Comparison of ENCODE assay signal across 8 cellular contexts in the genomic region with DNA sequence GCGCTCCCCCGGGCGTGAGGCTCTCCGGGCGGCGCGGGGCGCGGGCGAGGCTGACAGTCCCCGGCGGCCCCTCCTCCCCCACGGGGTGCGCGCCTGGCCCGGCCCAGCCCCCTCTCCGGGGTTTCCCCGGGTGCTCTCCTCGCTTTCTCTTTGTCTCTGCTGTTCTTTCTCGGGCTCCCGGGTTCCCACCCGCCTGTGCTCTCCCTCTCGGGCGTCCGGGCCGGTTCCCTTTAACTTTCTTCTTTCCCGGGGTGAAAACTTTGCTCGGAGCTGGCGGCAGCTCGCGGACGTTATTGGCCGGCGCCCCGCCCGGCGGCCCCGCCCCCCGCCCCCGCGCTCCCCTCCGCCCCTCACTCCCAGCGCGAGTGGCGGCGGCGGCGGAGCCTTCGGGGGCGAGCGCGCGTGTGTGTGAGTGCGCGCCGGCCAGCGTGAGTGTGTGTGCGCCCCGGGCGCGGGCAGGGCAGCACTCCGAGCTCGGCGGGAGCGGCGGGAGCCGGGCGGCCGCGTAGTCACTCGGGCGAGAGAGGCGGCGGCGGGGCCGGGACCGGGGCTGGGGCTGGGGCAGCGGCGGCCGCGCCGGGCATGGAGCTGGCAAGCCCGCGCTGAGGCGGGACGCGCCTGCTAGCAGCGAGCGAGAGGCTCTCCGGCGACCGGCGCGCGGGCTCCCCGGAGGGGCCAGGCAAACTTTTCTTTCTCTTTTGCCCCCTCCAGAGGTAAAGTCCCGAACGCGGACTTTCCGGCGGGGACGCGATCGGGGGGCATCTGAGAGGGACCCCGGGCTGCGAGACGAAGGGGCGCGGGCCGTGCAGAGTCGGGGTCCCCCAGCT. TPM values are rescaled to one million over a fixed set of nuclear protein-coding genes. Genes with fewer than 3 reads are reported as not detected.
DNase-seq lines count a peak whose midpoint lies in the region; ATAC-seq lines count a peak whose summit lies in the region.

NTN1 (plus strand) TSS at position 353 of the 827 bp plus-strand sequence. CDS start 864 bp downstream, outside the sequence.

- H3K9ac ChIP-seq in Karpas-422 (ENCODE audit: low read length) (no peak within 1 kb of the TSS; the same call in 1 of the 2 replicates), mucosa of stomach (ENCODE audit: low read length) (peak within 1 kb of the TSS; percentile 32)

- no peaks in the 10 kb centered on the region for H3K9me3 ChIP-seq in Karpas-422 (ENCODE audit: low read length)
- H3K9me3 ChIP-seq in mucosa of stomach (ENCODE audit: control insufficient read depth, low read length), result no peaks in the 10 kb centered on the region

- H2AFZ ChIP-seq in Karpas-422 (ENCODE audit: low read length), result 0 out of 2 replicates have a peak within 1 kb of the TSS, but pooled peaks have one; percentile 50

- no peaks in the 10 kb centered on the region for H3K36me3 Mint-ChIP-seq in stimulated activated effector memory CD8-positive, alpha-beta T cell treated with anti-CD3 and anti-CD28 coated beads, Interleukin-12 subunit alpha, Interleukin-12 subunit beta, amount 100 ng/mL, for 72 hours

- no peak within 1 kb of the TSS for H3K27ac ChIP-seq in Karpas-422 (ENCODE audit: low read length)

- no peaks in the 10 kb centered on the region for H4K20me1 ChIP-seq in Karpas-422 (ENCODE audit: insufficient read depth, low read depth, low read length)

- H3K79me2 ChIP-seq in Karpas-422 (ENCODE audit: low read length), result no peaks in the 10 kb centered on the region

- peak; percentile 64 for ATAC-seq in GM19372 (IDR thresholded peaks at IDR 0.05; ENCODE audit: low read depth, unreplicated experiment)
- ATAC-seq in stimulated activated effector memory CD8-positive, alpha-beta T cell treated with anti-CD3 and anti-CD28 coated beads, Interleukin-12 subunit alpha, Interleukin-12 subunit beta, amount 100 ng/mL, for 72 hours, result peak; percentile 81

- H3K9me2 ChIP-seq in Karpas-422 (replicated peaks; ENCODE audit: insufficient read depth, low read length), result no peaks in the 10 kb centered on the region

- peaks cover 6% of the 10 kb centered on the region for H3K4me1 Mint-ChIP-seq in stimulated activated effector memory CD8-positive, alpha-beta T cell treated with anti-CD3 and anti-CD28 coated beads, Interleukin-12 subunit alpha, Interleukin-12 subunit beta, amount 100 ng/mL, for 72 hours

- peak within 1 kb of the TSS; percentile 57; the same call in 1 of the 2 replicates for H3K4me3 ChIP-seq in Karpas-422 (ENCODE audit: low read length)
- no peak within 1 kb of the TSS for H3K4me3 ChIP-seq in mucosa of stomach (ENCODE audit: low read length)

- H3K4me1 ChIP-seq in Karpas-422 (ENCODE audit: low read length) (peaks cover 6% of the 10 kb centered on the region), mucosa of stomach (ENCODE audit: control insufficient read depth, insufficient read depth, low read length) (peaks cover 30% of the 10 kb centered on the region)

- peak within 1 kb of the TSS; percentile 78 for H3K4me3 Mint-ChIP-seq in stimulated activated effector memory CD8-positive, alpha-beta T cell treated with anti-CD3 and anti-CD28 coated beads, Interleukin-12 subunit alpha, Interleukin-12 subunit beta, amount 100 ng/mL, for 72 hours

- no peaks in the 10 kb centered on the region for H3K9me3 Mint-ChIP-seq in stimulated activated effector memory CD8-positive, alpha-beta T cell treated with anti-CD3 and anti-CD28 coated beads, Interleukin-12 subunit alpha, Interleukin-12 subunit beta, amount 100 ng/mL, for 72 hours

- H3K36me3 ChIP-seq in Karpas-422 (ENCODE audit: insufficient read depth, low read length) (no peaks in the 10 kb centered on the region), mucosa of stomach (ENCODE audit: control insufficient read depth, insufficient read depth, low read length) (no peaks in the 10 kb centered on the region)

- H3K4me2 ChIP-seq in Karpas-422 (ENCODE audit: low read depth, low read length, poor library complexity, severe bottlenecking), result peak within 1 kb of the TSS; percentile 61

- H3K27me3 ChIP-seq in Karpas-422 (ENCODE audit: low read length), result peaks cover 4% of the 10 kb centered on the region; the same call in 1 of the 2 replicates
- peaks cover 41% of the 10 kb centered on the region for H3K27me3 ChIP-seq in mucosa of stomach (ENCODE audit: control insufficient read depth, insufficient read depth, low read length)

- no peak within 1 kb of the TSS for H3K27ac Mint-ChIP-seq in stimulated activated effector memory CD8-positive, alpha-beta T cell treated with anti-CD3 and anti-CD28 coated beads, Interleukin-12 subunit alpha, Interleukin-12 subunit beta, amount 100 ng/mL, for 72 hours

- DNase-seq in AG08395 (ENCODE audit: low spot score), result peak; percentile 45
- DNase-seq in Karpas-422, result no peak
- peak; percentile 85 for DNase-seq in activated CD8-positive, alpha-beta memory T cell treated with anti-CD3 and anti-CD28 coated beads for 24 hours
- peak; percentile 40 for DNase-seq in epidermal melanocyte (ENCODE audit: insufficient read length, low spot score)
- peak; percentile 29 to 75 for DNase-seq in stimulated activated effector memory CD8-positive, alpha-beta T cell treated with anti-CD3 and anti-CD28 coated beads, Interleukin-12 subunit alpha, Interleukin-12 subunit beta, amount 100 ng/mL, for 72 hours (ENCODE audit: low spot score in 2 of 2)
- no peak for DNase-seq in DMS153 (lab: John Stamatoyannopoulos, UW)

RNA-seq across cellular contexts. Expression of gene NTN1, which starts in this region (rescaled TPM):
- not detected in 2 replicates for total RNA-seq in Karpas-422 (2014; rRNA removed; shearing (Covaris generic); ENCODE audit: low replicate concordance)

Comparison
In these comparisons a context has a peak if more than half of its experiments do, and no peak if none do; other contexts are left out.
1. DNase-seq: peak in AG08395 (single experiment), activated CD8-positive, alpha-beta memory T cell treated with anti-CD3 and anti-CD28 coated beads for 24 hours (single experiment), epidermal melanocyte (single experiment) and stimulated activated effector memory CD8-positive, alpha-beta T cell treated with anti-CD3 and anti-CD28 coated beads, Interleukin-12 subunit alpha, Interleukin-12 subunit beta, amount 100 ng/mL, for 72 hours (2 of 2); none in Karpas-422 (single experiment) and DMS153 (single experiment).